Comparison of ENCODE assay signal across 9 cellular contexts in genomic region chr4:184747034-184747830, GRCh38. TPM values are rescaled to one million over a fixed set of nuclear protein-coding genes. Genes with fewer than 3 reads are reported as not detected.
A peak's percentile ranks its signal among the peaks of the same experiment; 100 is the strongest.
DNase-seq lines count a peak whose midpoint lies in the region; ATAC-seq and TF ChIP-seq lines count a peak whose summit lies in the region.
"Had no signal": no experiment of that assay in that cellular context is flagged by ENCODE, and none has a peak within 500 bp of the region (broad histone marks: within the 10 kb centered on the region; RNA-seq: fewer than 3 reads in every experiment).

No MANE protein-coding gene starts in this region.

- H3K36me3 ChIP-seq in RWPE2 (ENCODE audit: low read depth) = no peaks in the 10 kb centered on the region
- no peaks in the 10 kb centered on the region for H3K36me3 ChIP-seq in rectal smooth muscle tissue (ENCODE audit: control insufficient read depth, insufficient read depth, low read length)
- H3K36me3 ChIP-seq: brain microvascular endothelial cell had no signal

- H3K9me3 ChIP-seq in RWPE2 (ENCODE audit: severe bottlenecking) = no peaks in the 10 kb centered on the region

- intact Hi-C loops in left ventricle myocardium superior (cut with micrococcal nuclease) = loop anchor here (5.0 to 10.0 kb wide), 2 partner anchors 65 to 238 kb away; no protein-coding TSS in a partner anchor

- TF ChIP-seq CTCF in RWPE2 (IDR thresholded peaks at IDR 0.05; ENCODE audit: poor library complexity, severe bottlenecking) = no peak

- H3K27me3 ChIP-seq in RWPE2 (ENCODE audit: insufficient read depth, poor library complexity, severe bottlenecking) (no peaks in the 10 kb centered on the region), rectal smooth muscle tissue (ENCODE audit: control insufficient read depth, insufficient read depth, low read length) (no peaks in the 10 kb centered on the region)
- H3K27me3 ChIP-seq: brain microvascular endothelial cell had no signal

- ATAC-seq in RWPE2 (ENCODE audit: low read depth) (no peak), left ventricle myocardium superior (peak; percentile 48), GM19324 (IDR thresholded peaks at IDR 0.05; ENCODE audit: low FRiP score, unreplicated experiment) (no peak)

- DNase-seq in DMS53 treated with DMSO at 0.1 percent for 48 hours (lab: John Stamatoyannopoulos, UW; ENCODE audit: unreplicated experiment) (peak; percentile 70), RWPE2 (ENCODE audit: low spot score) (no peak), left ventricle myocardium superior (peak; percentile 59), T-helper 1 cell (no peak), NCI-H446 (lab: John Stamatoyannopoulos, UW) (no peak)
- DNase-seq in stimulated activated CD4-positive, alpha-beta T cell treated with anti-CD3 and anti-CD28 coated beads, Interleukin-4, amount 100 ng/mL, for 24 hours = no peak

- H3K4me3 ChIP-seq in RWPE2 (ENCODE audit: severe bottlenecking) = no peak overlapping the region
- H3K4me3 ChIP-seq in rectal smooth muscle tissue (ENCODE audit: low read length) = no peak overlapping the region

- peaks cover 20% of the 10 kb centered on the region for H3K4me1 ChIP-seq in RWPE2 (ENCODE audit: insufficient read depth, poor library complexity, severe bottlenecking)
- peaks cover 16% of the 10 kb centered on the region for H3K4me1 ChIP-seq in rectal smooth muscle tissue (ENCODE audit: control insufficient read depth, insufficient read depth, low read length)

- H3K27ac ChIP-seq in RWPE2 (ENCODE audit: poor library complexity, severe bottlenecking) (peak overlapping the region; percentile 46), rectal smooth muscle tissue (ENCODE audit: low read depth, low read length) (peak overlapping the region; percentile 77)

- H3K9ac ChIP-seq in rectal smooth muscle tissue (ENCODE audit: low read length) = no peak overlapping the region

RNA-seq across cellular contexts. Expression of gene CENPU, which starts 13.3 kb away (rescaled TPM):
- total RNA-seq in left ventricle myocardium superior = 1.5 TPM

Comparison
In these comparisons a context has a peak if more than half of its experiments do, and no peak if none do; other contexts are left out.
1. DNase-seq: peak in DMS53 treated with DMSO at 0.1 percent for 48 hours (single experiment) and left ventricle myocardium superior (single experiment); none in RWPE2 (single experiment), stimulated activated CD4-positive, alpha-beta T cell treated with anti-CD3 and anti-CD28 coated beads, Interleukin-4, amount 100 ng/mL, for 24 hours (single experiment), T-helper 1 cell (0 of 5) and NCI-H446 (0 of 2).